ENCODE assay signal across 1 cellular context in genomic region chr6:32109765-32110160, GRCh38.
TF ChIP-seq lines count a peak whose summit lies in the region.

No MANE protein-coding gene starts in this region.

TF ChIP-seq in K562, 482 proteins besides CTCF, POLR2A, EP300 and RAD21:
- TF ChIP-seq STAG1 (CRISPR knock-in tag; IDR thresholded peaks at IDR 0.05; ENCODE audit: borderline replicate concordance) (0 out of 2 replicates have a peak, but pooled peaks have one; percentile 22), ZNF830 (CRISPR knock-in tag; IDR thresholded peaks at IDR 0.05) (no peak), HEY1 (CRISPR knock-in tag; IDR thresholded peaks at IDR 0.05; ENCODE audit: borderline replicate concordance) (no peak), MEF2A (IDR thresholded peaks at IDR 0.05; ENCODE audit: control insufficient read depth, low read depth, low read length) (no peak), RBBP5 (IDR thresholded peaks at IDR 0.05; ENCODE audit: borderline replicate concordance, insufficient read depth, low read length, poor library complexity, severe bottlenecking) (no peak), TSHZ1 (CRISPR knock-in tag; IDR thresholded peaks at IDR 0.05) (no peak), TARDBP (IDR thresholded peaks at IDR 0.05) (0 out of 2 replicates have a peak, but pooled peaks have one; percentile 25), KAT2B (IDR thresholded peaks at IDR 0.05; ENCODE audit: low read depth, low read length) (no peak), STAT6 (CRISPR knock-in tag; IDR thresholded peaks at IDR 0.05) (no peak), ZC3H4 (CRISPR knock-in tag; IDR thresholded peaks at IDR 0.05; ENCODE audit: borderline replicate concordance) (no peak), E2F6 (IDR thresholded peaks at IDR 0.05; ENCODE audit: borderline replicate concordance in 1 of 2, extremely low read depth in 1 of 2, insufficient read depth in 1 of 2, insufficient read length in 1 of 2, low read depth in 1 of 2, low read length in 1 of 2, poor library complexity in 1 of 2, severe bottlenecking in 1 of 2) (no peak), ZFP30 (CRISPR knock-in tag; IDR thresholded peaks at IDR 0.05; ENCODE audit: borderline replicate concordance) (no peak), AFF4 (CRISPR knock-in tag; IDR thresholded peaks at IDR 0.05) (0 out of 2 replicates have a peak, but pooled peaks have one; percentile 26), RUNX1 (IDR thresholded peaks at IDR 0.05; ENCODE audit: low read depth) (no peak), SUPT5H (IDR thresholded peaks at IDR 0.05) (peak; percentile 32; the same call in 1 of the 2 replicates), KLF13 (tag; IDR thresholded peaks at IDR 0.05; ENCODE audit: borderline replicate concordance, low read depth) (no peak), ZNF121 (CRISPR knock-in tag; conservative IDR thresholded peaks at IDR 0.05) (no peak), POLR2B (IDR thresholded peaks at IDR 0.05; ENCODE audit: low read depth, partially characterized antibody) (peak; percentile 7), ZNF212 (CRISPR knock-in tag; IDR thresholded peaks at IDR 0.05) (no peak), HNRNPL (IDR thresholded peaks at IDR 0.05; ENCODE audit: low read depth, low read length) (no peak)
